Comparison of ENCODE assay signal across 8 cellular contexts in the genomic region with DNA sequence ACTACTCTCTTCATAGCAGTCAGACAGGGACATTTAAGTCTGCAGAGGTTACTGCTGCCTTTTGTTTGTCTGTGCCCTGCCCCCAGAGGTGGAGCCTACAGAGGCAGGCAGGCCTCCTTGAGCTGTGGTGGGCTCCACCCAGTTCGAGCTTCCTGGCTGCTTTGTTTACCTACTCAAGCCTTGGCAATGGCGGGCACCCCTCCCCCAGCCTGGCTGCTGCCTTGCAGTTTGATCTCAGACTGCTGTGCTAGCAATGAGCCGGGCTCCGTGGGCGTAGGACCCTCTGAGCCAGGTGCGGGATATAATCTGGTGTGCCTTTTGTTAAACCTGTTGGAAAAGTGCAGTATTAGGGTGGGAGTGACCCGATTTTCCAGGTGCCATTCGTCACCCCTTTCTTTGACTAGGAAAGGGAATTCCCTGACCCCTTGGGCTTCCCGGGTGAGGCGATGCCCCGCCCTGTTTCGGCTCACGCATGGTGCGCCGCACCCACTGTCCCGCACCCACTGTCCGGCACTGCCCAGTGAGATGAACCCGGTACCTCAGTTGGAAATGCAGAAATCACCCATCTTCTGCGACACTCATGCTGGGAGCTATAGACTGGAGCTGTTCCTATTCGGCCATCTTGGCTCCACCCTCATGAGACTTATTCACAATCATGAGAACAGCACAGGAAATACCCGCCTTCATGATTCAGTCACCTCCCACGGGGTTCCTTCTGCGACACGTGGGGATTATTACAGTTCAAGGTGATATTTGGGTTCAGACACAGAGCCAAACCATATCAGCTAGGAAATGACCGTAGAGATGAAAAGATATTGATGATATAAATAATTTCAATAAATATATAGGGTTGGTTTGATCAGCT.
A peak's percentile ranks its signal among the peaks of the same experiment; 100 is the strongest.
DNase-seq lines count a peak whose midpoint lies in the region; TF ChIP-seq lines count a peak whose summit lies in the region.
"Not testable (repeated sequence)": the region's sequence is repeated elsewhere in the genome, so short reads cannot be mapped to it uniquely, and the experiment has no call there.

No MANE protein-coding gene starts in this region.

- intact Hi-C loops in transverse colon (cut with DNase I; ENCODE audit: low total_unique reads) = not testable (repeated sequence)

- not testable (repeated sequence) for H3K4me3 ChIP-seq in brain microvascular endothelial cell (ENCODE audit: low read depth, low read length); transverse colon

- in situ Hi-C loops in brain microvascular endothelial cell (cut with HindIII; ENCODE audit: low pct_ligation_motif_present, low sequenced_read_pairs); transverse colon (cut with MboI; ENCODE audit: low pct_ligation_motif_present in 1 of 4, low pct_unique_long_range_greater_than_20kb in 1 of 4, low sequenced_read_pairs in 3 of 4): not testable (repeated sequence)

- WGBS in transverse colon (ENCODE audit: low coverage in 1 of 2), 2 donors = 89 to 93% methylated on average over 5 to 24 of the region's 25 CpGs

- TF ChIP-seq EP300 in transverse colon (IDR thresholded peaks at IDR 0.05; ENCODE audit: low read depth) = not testable (repeated sequence)

- peaks cover 0 to 10% (median 2%) of the 10 kb centered on the region in 4 donors for H3K4me1 ChIP-seq in transverse colon

- H3K27ac ChIP-seq in brain microvascular endothelial cell = peak overlapping the region; percentile 23
- not testable (repeated sequence) for H3K27ac ChIP-seq in transverse colon

- H3K9me3 ChIP-seq in transverse colon = not testable (repeated sequence)

- not testable (repeated sequence) for TF ChIP-seq CTCF in brain microvascular endothelial cell (IDR thresholded peaks at IDR 0.05; ENCODE audit: low read depth, low read length, missing control alignments); transverse colon (IDR thresholded peaks at IDR 0.05)

- not testable (repeated sequence) for H3K27me3 ChIP-seq in brain microvascular endothelial cell (replicated peaks); transverse colon

- DNase-seq in Daoy (ENCODE audit: low read depth) = peak; percentile 30
- peak; percentile 6 for DNase-seq in T follicular helper cell (ENCODE audit: low read depth)
- peak; percentile 57 for DNase-seq in activated CD4-positive, alpha-beta T cell treated with anti-CD3 and anti-CD28 coated beads for 48 hours
- peak; percentile 30 to 38 for DNase-seq in activated T-cell treated with anti-CD3 and anti-CD28 coated beads, Interleukin-2, amount 50 U/mL, for 48 hours
- peak; percentile 42 for DNase-seq in brain microvascular endothelial cell
- DNase-seq in iris pigment epithelial cell (ENCODE audit: low read depth) = peak; percentile 49
- peak; percentile 3 to 9 for DNase-seq in stimulated activated CD4-positive, alpha-beta T cell treated with anti-CD3 and anti-CD28 coated beads, Interleukin-1b, Interleukin-23, amount 100 ng/mL, for 4 hours (ENCODE audit: low read depth in 2 of 2)
- peak; percentile 12 for DNase-seq in transverse colon

- not testable (repeated sequence) for TF ChIP-seq POLR2A in transverse colon (IDR thresholded peaks at IDR 0.05)

- H3K36me3 ChIP-seq in brain microvascular endothelial cell (replicated peaks); transverse colon: not testable (repeated sequence)

Comparison
In these comparisons a context has a peak if more than half of its experiments do, and no peak if none do; other contexts are left out.
1. DNase-seq: peak in every context shown above with its lines; median percentile 57 in activated CD4-positive, alpha-beta T cell treated with anti-CD3 and anti-CD28 coated beads for 48 hours; 49 in iris pigment epithelial cell; 42 in brain microvascular endothelial cell; 34 in activated T-cell treated with anti-CD3 and anti-CD28 coated beads, Interleukin-2, amount 50 U/mL, for 48 hours; 30 in Daoy; 12 in transverse colon; 6 in T follicular helper cell; 6 in stimulated activated CD4-positive, alpha-beta T cell treated with anti-CD3 and anti-CD28 coated beads, Interleukin-1b, Interleukin-23, amount 100 ng/mL, for 4 hours.